9 cellular contexts compared by ENCODE assay signal in genomic region chr6:113564401-113565161, GRCh38.
A peak's percentile ranks its signal among the peaks of the same experiment; 100 is the strongest.
DNase-seq lines count a peak whose midpoint lies in the region; ATAC-seq and TF ChIP-seq lines count a peak whose summit lies in the region.
"Had no signal": no experiment of that assay in that cellular context is flagged by ENCODE, and none has a peak within 500 bp of the region (broad histone marks: within the 10 kb centered on the region; RNA-seq: fewer than 3 reads in every experiment).

No MANE protein-coding gene starts in this region.

- H3K27me3 Mint-ChIP-seq in CD4-positive, alpha-beta memory T cell, result no peaks in the 10 kb centered on the region
- no peaks in the 10 kb centered on the region for H3K27me3 Mint-ChIP-seq in activated CD8-positive, alpha-beta memory T cell treated with anti-CD3 and anti-CD28 coated beads, Interleukin-2, amount 10 ng/mL, durations not matched to agents 7 days and 5 days

- 2 to 4% methylated on average over 22 of the region's 22 CpGs for WGBS in heart right ventricle, 2 donors

- peaks cover 33% of the 10 kb centered on the region for H3K4me1 ChIP-seq in adipocyte (ENCODE audit: control insufficient read depth, insufficient read depth, low read length)
- H3K4me1 ChIP-seq in heart right ventricle, result peaks cover 4 to 18% (median 14%) of the 10 kb centered on the region in 9 donors
- no peaks in the 10 kb centered on the region for H3K4me1 ChIP-seq in parathyroid adenoma
- no peaks in the 10 kb centered on the region for H3K4me1 ChIP-seq in CD4-positive, alpha-beta memory T cell (ENCODE audit: insufficient read depth, low read length)

- H3K27ac Mint-ChIP-seq in CD4-positive, alpha-beta memory T cell, result no peak overlapping the region
- H3K27ac Mint-ChIP-seq in activated CD8-positive, alpha-beta memory T cell treated with anti-CD3 and anti-CD28 coated beads, Interleukin-2, amount 10 ng/mL, durations not matched to agents 7 days and 5 days, result no peak overlapping the region

- no peak overlapping the region for H3K4me3 Mint-ChIP-seq in CD4-positive, alpha-beta memory T cell
- H3K4me3 Mint-ChIP-seq in activated CD8-positive, alpha-beta memory T cell treated with anti-CD3 and anti-CD28 coated beads, Interleukin-2, amount 10 ng/mL, durations not matched to agents 7 days and 5 days, result no peak overlapping the region

- peaks cover 0 to 3% (median 0%) of the 10 kb centered on the region in 8 donors for H3K9me3 Mint-ChIP-seq in CD4-positive, alpha-beta memory T cell
- H3K9me3 Mint-ChIP-seq in activated CD8-positive, alpha-beta memory T cell treated with anti-CD3 and anti-CD28 coated beads, Interleukin-2, amount 10 ng/mL, durations not matched to agents 7 days and 5 days (ENCODE audit: low read depth), result no peaks in the 10 kb centered on the region

- H3K9me3 ChIP-seq in adipocyte (ENCODE audit: control insufficient read depth, low read length) (no peaks in the 10 kb centered on the region), heart right ventricle (no peaks in the 10 kb centered on the region), parathyroid adenoma (ENCODE audit: control insufficient read depth, low read length) (no peaks in the 10 kb centered on the region)
- H3K9me3 ChIP-seq in CD4-positive, alpha-beta memory T cell (ENCODE audit: control insufficient read depth in 1 of 2, low read length in 2 of 2), result no peaks in the 10 kb centered on the region

- H3K4me3 ChIP-seq in AG09309 (ENCODE audit: control insufficient read depth, low read depth, low read length) (peak overlapping the region; percentile 24), adipocyte (ENCODE audit: low read length) (peak overlapping the region; percentile 60), heart right ventricle (peak overlapping the region in 9 of 10 donors; percentile 13 to 48 (median 36)), parathyroid adenoma (ENCODE audit: low read depth, low read length) (no peak overlapping the region)
- H3K4me3 ChIP-seq in CD4-positive, alpha-beta memory T cell (ENCODE audit: low read length in 2 of 2), result no peak overlapping the region

- no peaks in the 10 kb centered on the region for H3K79me2 ChIP-seq in parathyroid adenoma

- H3K36me3 Mint-ChIP-seq in CD4-positive, alpha-beta memory T cell, result no peaks in the 10 kb centered on the region
- no peaks in the 10 kb centered on the region for H3K36me3 Mint-ChIP-seq in activated CD8-positive, alpha-beta memory T cell treated with anti-CD3 and anti-CD28 coated beads, Interleukin-2, amount 10 ng/mL, durations not matched to agents 7 days and 5 days

- H3K27ac ChIP-seq in heart right ventricle, result peak overlapping the region; percentile 16 to 86 (median 77)
- H3K27ac ChIP-seq in parathyroid adenoma, result peak overlapping the region; percentile 25
- no peak overlapping the region for H3K27ac ChIP-seq in CD4-positive, alpha-beta memory T cell (ENCODE audit: low read depth, low read length)

- no peak overlapping the region for H3K4me2 ChIP-seq in parathyroid adenoma (ENCODE audit: low read length)

- ATAC-seq in GM21423 (IDR thresholded peaks at IDR 0.05; ENCODE audit: unreplicated experiment), result peak; percentile 82
- ATAC-seq in heart right ventricle, result peak; percentile 98 to 100 (median 98)
- ATAC-seq in activated CD8-positive, alpha-beta memory T cell treated with anti-CD3 and anti-CD28 coated beads, Interleukin-2, amount 10 ng/mL, durations not matched to agents 7 days and 5 days, result no peak

- H2AFZ ChIP-seq in parathyroid adenoma, result peak overlapping the region; percentile 72

- H3K9ac ChIP-seq in adipocyte (ENCODE audit: low read length) (peak overlapping the region; percentile 61), parathyroid adenoma (no peak overlapping the region)

- POLR2A ChIA-PET in CD4-positive, alpha-beta memory T cell (lab: Charles Lee; ENCODE audit: partially characterized antibody), result no interaction called here

- TF ChIP-seq CTCF in AG09309 (IDR thresholded peaks at IDR 0.05; ENCODE audit: control insufficient read depth, insufficient read depth, low read depth, low read length, missing control alignments) (peak; percentile 4), heart right ventricle (IDR thresholded peaks at IDR 0.05) (peak in 7 of 9 donors; percentile 12 to 46 (median 29)), parathyroid adenoma (IDR thresholded peaks at IDR 0.05) (no peak)

- peak; percentile 93 for DNase-seq in AG09309 (ENCODE audit: low read depth)
- DNase-seq in NCI-H1105 (lab: John Stamatoyannopoulos, UW), result peak; percentile 95
- DNase-seq in adipocyte (ENCODE audit: low read depth), result peak; percentile 95
- peak; percentile 80 to 93 for DNase-seq in heart right ventricle
- DNase-seq in CD4-positive, alpha-beta memory T cell, result no peak
- no peak for DNase-seq in activated CD8-positive, alpha-beta memory T cell treated with anti-CD3 and anti-CD28 coated beads, Interleukin-2, amount 10 ng/mL, durations not matched to agents 7 days and 5 days
- DNase-seq: DND-41 had no signal

- intact Hi-C loops in heart right ventricle (cut with DNase I), result loop anchor here in 9 of 10 donors (2.0 to 10.0 kb wide), 6 partner anchors 70 to 294 kb away; partner anchors contain the start of gene MARCKS (in 7 of the 9)
- intact Hi-C loops in CD4-positive, alpha-beta memory T cell (cut with micrococcal nuclease), result no loop called here

- H3K36me3 ChIP-seq in adipocyte (ENCODE audit: control insufficient read depth, insufficient read depth, low read length, severe bottlenecking), result no peaks in the 10 kb centered on the region
- H3K36me3 ChIP-seq in heart right ventricle, result no peaks in the 10 kb centered on the region
- H3K36me3 ChIP-seq in parathyroid adenoma (ENCODE audit: control insufficient read depth, insufficient read depth, low read length), result no peaks in the 10 kb centered on the region
- H3K36me3 ChIP-seq in CD4-positive, alpha-beta memory T cell (ENCODE audit: insufficient read depth, low read length), result no peaks in the 10 kb centered on the region

- H3K4me1 Mint-ChIP-seq in CD4-positive, alpha-beta memory T cell, result no peaks in the 10 kb centered on the region
- H3K4me1 Mint-ChIP-seq in activated CD8-positive, alpha-beta memory T cell treated with anti-CD3 and anti-CD28 coated beads, Interleukin-2, amount 10 ng/mL, durations not matched to agents 7 days and 5 days, result no peaks in the 10 kb centered on the region

- H3K27me3 ChIP-seq in adipocyte (replicated peaks; ENCODE audit: control insufficient read depth, insufficient read depth, low read length), result no peaks in the 10 kb centered on the region
- H3K27me3 ChIP-seq in heart right ventricle, result no peaks in the 10 kb centered on the region
- no peaks in the 10 kb centered on the region for H3K27me3 ChIP-seq in parathyroid adenoma (ENCODE audit: control insufficient read depth, insufficient read depth, low read length)
- no peaks in the 10 kb centered on the region for H3K27me3 ChIP-seq in CD4-positive, alpha-beta memory T cell (ENCODE audit: insufficient read depth, low read length)

- CTCF ChIA-PET in CD4-positive, alpha-beta memory T cell (lab: Charles Lee; ENCODE audit: partially characterized antibody), result no interaction called here
- CTCF ChIA-PET in activated CD8-positive, alpha-beta memory T cell treated with anti-CD3 and anti-CD28 coated beads, Interleukin-2, amount 10 ng/mL, durations not matched to agents 7 days and 5 days (lab: Charles Lee), result no interaction called here

Comparison
In these comparisons a context has a peak if more than half of its experiments do, and no peak if none do; other contexts are left out.
1. DNase-seq: peak in AG09309 (single experiment), NCI-H1105 (single experiment), adipocyte (single experiment) and heart right ventricle (2 of 2); none in CD4-positive, alpha-beta memory T cell (0 of 5) and activated CD8-positive, alpha-beta memory T cell treated with anti-CD3 and anti-CD28 coated beads, Interleukin-2, amount 10 ng/mL, durations not matched to agents 7 days and 5 days (single experiment).
2. H3K4me3 ChIP-seq: peak in AG09309 (single experiment), adipocyte (single experiment) and heart right ventricle (9 of 10); none in parathyroid adenoma (single experiment) and CD4-positive, alpha-beta memory T cell (0 of 2).